In the genomic region with DNA sequence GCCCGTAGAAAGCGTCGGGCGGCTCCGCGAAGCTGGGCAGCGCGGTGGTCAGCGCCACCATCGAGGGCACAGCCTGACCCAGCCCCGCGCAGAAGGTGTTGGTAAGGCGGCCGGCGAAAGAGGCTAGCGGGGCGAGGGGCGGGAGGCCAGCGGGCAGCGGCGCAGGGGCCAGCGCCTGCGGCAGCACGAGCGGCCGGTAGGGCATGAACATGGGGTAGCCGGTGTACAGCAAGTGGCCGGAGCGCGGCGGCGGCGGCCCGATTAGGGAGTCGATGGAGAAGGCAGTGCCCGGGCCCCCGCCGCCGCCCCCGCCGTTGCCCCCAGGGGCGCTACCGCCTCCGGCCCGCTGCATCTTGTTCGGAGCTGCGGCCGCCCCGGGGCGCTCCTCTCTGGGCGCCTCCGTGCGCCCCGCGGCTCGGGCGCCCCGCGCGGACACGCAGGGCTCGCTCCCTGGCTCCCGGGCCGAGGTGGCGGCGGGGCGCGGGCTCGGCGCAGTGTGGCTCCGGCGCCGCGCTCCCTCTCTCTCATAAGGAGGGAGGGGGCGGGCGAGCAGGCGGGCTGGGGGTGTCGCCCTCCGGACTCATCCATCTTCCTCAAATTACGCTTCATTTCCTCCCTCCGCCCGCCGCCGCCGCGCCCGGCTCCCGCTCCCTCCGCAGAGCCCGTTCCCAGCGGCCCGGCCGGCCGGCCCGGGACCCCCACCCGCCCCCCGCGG, we compare ENCODE assay signal across 9 cellular contexts. TPM values are rescaled to one million over a fixed set of nuclear protein-coding genes. Genes with fewer than 3 reads are reported as not detected.
DNase-seq lines count a peak whose midpoint lies in the region; ATAC-seq, FAIRE-seq and TF ChIP-seq lines count a peak whose summit lies in the region.
"Had no signal": no experiment of that assay in that cellular context is flagged by ENCODE, and none has a peak within 500 bp of the region (broad histone marks: within the 10 kb centered on the region; RNA-seq: fewer than 3 reads in every experiment).

A gene (minus strand): TSS at position 498 of the 715 bp plus-strand sequence. CDS start 146 bp downstream, at position 352.

- WGBS in K562 (ENCODE audit: insufficient coverage, low coverage, missing lambda C conversion rate): 24% methylated on average over 71 of the region's 98 CpGs

- no TSS peak for BruUV-seq in K562 (replicated peaks; lab: Mats Ljungman, UMichigan)

- H3K9ac ChIP-seq in K562 (ENCODE audit: insufficient read depth in 1 of 2, low read depth in 2 of 2, low read length in 2 of 2): peak within 1 kb of the TSS in 1 of 2 experiments; percentile 74; a peak in 2 of 4 replicates

- H3K36me3 ChIP-seq in K562 (ENCODE audit: control insufficient read depth, insufficient read depth, low read length) (no peaks in the 10 kb centered on the region), thoracic aorta (no peaks in the 10 kb centered on the region)

- TF ChIP-seq RAD21 in K562 (CRISPR knock-in tag; conservative IDR thresholded peaks at IDR 0.05 in 1 of 2, IDR thresholded peaks at IDR 0.05 in 1 of 2): no peak

- in situ Hi-C loops in K562 (cut with MboI): no loop called here

- DNase-seq in CD14-positive monocyte (ENCODE audit: low spot score) (no peak), K562 (ENCODE audit: extremely low read depth in 1 of 4, low spot score in 3 of 4) (peak; percentile 29 to 71 (median 58)), left colon (no peak), thoracic aorta (ENCODE audit: low spot score) (no peak), NK-92 (lab: John Stamatoyannopoulos, UW; ENCODE audit: unreplicated experiment) (no peak)
- DNase-seq in Jurkat, Clone E6-1 (ENCODE audit: low read depth, low spot score): no peak

- peaks cover 0 to 18% (median 4%) of the 10 kb centered on the region in 7 donors for H3K9me3 Mint-ChIP-seq in CD14-positive monocyte

- no peak for TF ChIP-seq POLR2A in K562 (conservative IDR thresholded peaks at IDR 0.05)

- no peaks in the 10 kb centered on the region for H3K79me2 ChIP-seq in K562 (ENCODE audit: control insufficient read depth, insufficient read depth, low read length)

- peaks cover 3 to 7% of the 10 kb centered on the region in 2 donors for H3K36me3 Mint-ChIP-seq in CD14-positive monocyte

- H3K4me3 ChIP-seq in Jurkat, Clone E6-1 (ENCODE audit: low read length): peak within 1 kb of the TSS; percentile 5; the same call in 1 of the 2 replicates
- H3K4me3 ChIP-seq in K562: peak within 1 kb of the TSS; percentile 33
- H3K4me3 ChIP-seq in thoracic aorta: peak within 1 kb of the TSS; percentile 70

- intact Hi-C loops in CD14-positive monocyte (cut with micrococcal nuclease) (loop anchor here in 1 of 2 donors (10.0 kb wide), 1 partner anchor 137 kb away; no protein-coding TSS in a partner anchor), K562 (cut with micrococcal nuclease) (loop anchor here (5.0 to 10.0 kb wide), 2 partner anchors 180 to 283 kb away; no protein-coding TSS in a partner anchor), left colon (cut with DNase I, micrococcal nuclease) (no loop called here)

- H3K9me1 ChIP-seq in K562 (ENCODE audit: control insufficient read depth, insufficient read depth, low read length): no peaks in the 10 kb centered on the region

- FAIRE-seq in K562 (lab: Jason Lieb, UNC): no peak
- FAIRE-seq: colon had no signal

- peak within 1 kb of the TSS; percentile 65 to 85 for H3K4me3 Mint-ChIP-seq in CD14-positive monocyte

- peak within 1 kb of the TSS; percentile 74 for H2AFZ ChIP-seq in K562 (ENCODE audit: low read depth, low read length)

- H3K27ac Mint-ChIP-seq in CD14-positive monocyte: no peak within 1 kb of the TSS

- H3K27ac ChIP-seq in K562 (ENCODE audit: extremely low read depth, low read depth, low read length): no peak within 1 kb of the TSS
- no peak within 1 kb of the TSS for H3K27ac ChIP-seq in thoracic aorta

- peaks cover 38 to 48% (median 40%) of the 10 kb centered on the region in 3 donors for H3K27me3 Mint-ChIP-seq in CD14-positive monocyte (ENCODE audit: low read depth in 3 of 3)

- no peaks in the 10 kb centered on the region for H4K20me1 ChIP-seq in K562 (replicated peaks; ENCODE audit: control insufficient read depth, insufficient read depth, low read length)

- no peak for TF ChIP-seq EP300 in K562 (IDR thresholded peaks at IDR 0.05; ENCODE audit: low read length)

- H3K4me1 ChIP-seq in K562 (replicated peaks in 1 of 2; ENCODE audit: control insufficient read depth in 2 of 2, insufficient read depth in 2 of 2, low read length in 2 of 2) (peaks cover 0 to 18% of the 10 kb centered on the region in 2 experiments; a peak in 4 of 5 replicates), thoracic aorta (ENCODE audit: control insufficient read depth in 1 of 2, low read depth in 2 of 2) (peaks cover 6 to 22% of the 10 kb centered on the region in 2 donors)

- no peaks in the 10 kb centered on the region for H3K9me3 ChIP-seq in K562 (replicated peaks; ENCODE audit: control insufficient read depth, insufficient read depth, low read depth, low read length)
- no peaks in the 10 kb centered on the region for H3K9me3 ChIP-seq in thoracic aorta

- H3K27me3 ChIP-seq in K562 (ENCODE audit: control insufficient read depth in 2 of 2, insufficient read depth in 2 of 2, low read length in 2 of 2) (peaks cover 51 to 52% of the 10 kb centered on the region in 2 experiments), thoracic aorta (replicated peaks; ENCODE audit: insufficient read depth) (peaks cover 8% of the 10 kb centered on the region)

- H3K4me2 ChIP-seq in K562 (ENCODE audit: insufficient read depth, low read length): peak within 1 kb of the TSS; percentile 64

- peak; percentile 22 for ATAC-seq in K562
- ATAC-seq in left colon: peak; percentile 45
- ATAC-seq in thoracic aorta (ENCODE audit: insufficient number of reproducible peaks, low FRiP score, low read depth): no peak
- ATAC-seq in HG02970 (IDR thresholded peaks at IDR 0.05; ENCODE audit: low FRiP score, unreplicated experiment): no peak
- ATAC-seq in GM18520 (IDR thresholded peaks at IDR 0.05; ENCODE audit: unreplicated experiment): no peak

- CTCF ChIA-PET in K562 (lab: Yijun Ruan, JAX; ENCODE audit: low intra/inter-chr PET ratio): interaction anchor here (0.7 to 3.9 kb wide), 5 partner anchors 44 to 205 kb away, joined by 3 to 23 read pairs (median 5); no protein-coding TSS in a partner anchor

- POLR2A ChIA-PET in K562 (lab: Yijun Ruan, JAX): interaction anchor here (0.5 to 1.3 kb wide), 3 partner anchors 14 to 281 kb away, joined by 3 to 6 read pairs (median 3); no protein-coding TSS in a partner anchor

- peaks cover 10% of the 10 kb centered on the region for H3K4me1 Mint-ChIP-seq in CD14-positive monocyte

- TF ChIP-seq CTCF in CD14-positive monocyte (IDR thresholded peaks at IDR 0.05) (no peak), K562 (IDR thresholded peaks at IDR 0.05 in 2 of 3, conservative IDR thresholded peaks at IDR 0.05 in 1 of 3; ENCODE audit: insufficient read depth in 2 of 3, low read depth in 1 of 3, low read length in 3 of 3) (peak in 1 of 3 experiments; percentile 89; a peak in 2 of 6 replicates), thoracic aorta (IDR thresholded peaks at IDR 0.05) (peak; percentile 17)

TF ChIP-seq in K562, 482 proteins besides CTCF, POLR2A, EP300 and RAD21 (continues in another document):
- TF ChIP-seq HNRNPLL (IDR thresholded peaks at IDR 0.05; ENCODE audit: low read depth, low read length, poor library complexity, severe bottlenecking): peak; percentile 17
- TF ChIP-seq RBM39 (optimal IDR thresholded peaks at IDR 0.05; ENCODE audit: low read depth, low read length): no peak
- TF ChIP-seq TRIM24 (IDR thresholded peaks at IDR 0.05): no peak
- TF ChIP-seq, protein P1, sequence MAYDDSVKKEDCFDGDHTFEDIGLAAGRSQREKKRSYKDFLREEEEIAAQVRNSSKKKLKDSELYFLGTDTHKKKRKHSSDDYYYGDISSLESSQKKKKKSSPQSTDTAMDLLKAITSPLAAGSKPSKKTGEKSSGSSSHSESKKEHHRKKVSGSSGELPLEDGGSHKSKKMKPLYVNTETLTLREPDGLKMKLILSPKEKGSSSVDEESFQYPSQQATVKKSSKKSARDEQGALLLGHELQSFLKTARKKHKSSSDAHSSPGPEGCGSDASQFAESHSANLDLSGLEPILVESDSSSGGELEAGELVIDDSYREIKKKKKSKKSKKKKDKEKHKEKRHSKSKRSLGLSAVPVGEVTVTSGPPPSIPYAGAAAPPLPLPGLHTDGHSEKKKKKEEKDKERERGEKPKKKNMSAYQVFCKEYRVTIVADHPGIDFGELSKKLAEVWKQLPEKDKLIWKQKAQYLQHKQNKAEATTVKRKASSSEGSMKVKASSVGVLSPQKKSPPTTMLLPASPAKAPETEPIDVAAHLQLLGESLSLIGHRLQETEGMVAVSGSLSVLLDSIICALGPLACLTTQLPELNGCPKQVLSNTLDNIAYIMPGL (CRISPR knock-in tag; IDR thresholded peaks at IDR 0.05): no peak
- no peak for TF ChIP-seq ZBTB17 (CRISPR knock-in tag; IDR thresholded peaks at IDR 0.05)

RNA-seq across cellular contexts. Expression of the gene that starts here (rescaled TPM):
- polyA plus RNA-seq in CD14-positive monocyte: not detected
- polyA plus RNA-seq in Jurkat, Clone E6-1 (2012; ENCODE audit: insufficient read depth, insufficient read length): not detected
- total RNA-seq in K562 (2011; cell fraction: chromatin; rRNA removed; ENCODE audit: low replicate concordance): not detected in 2 replicates
- not detected in 2 replicates for total RNA-seq in K562 (2011; cell fraction: nucleolus; rRNA removed)
- not detected in 2 replicates for total RNA-seq in K562 (2011; cell fraction: nucleoplasm; rRNA removed)
- not detected in 2 replicates for total RNA-seq in K562 (2014; rRNA removed)
- not detected in 2 replicates for total RNA-seq in K562 (2014; rRNA removed; fragmentation: Illumina TruSeq; extraction: Trizol)
- total RNA-seq in K562 (2015; rRNA removed; fragmentation: Illumina TruSeq; extraction: Trizol): not detected in 2 replicates
- not detected in 2 replicates for total RNA-seq in K562 (2021)
- not detected in 2 replicates for polyA plus RNA-seq in K562 (2011; rRNA removed)
- not detected in 2 replicates for polyA plus RNA-seq in K562 (2011; cell fraction: cytosol; rRNA removed)
- not detected in 2 replicates for polyA plus RNA-seq in K562 (2011; cell fraction: nucleus; rRNA removed)
- not detected in 2 replicates for polyA plus RNA-seq in K562 (2012)
- polyA plus RNA-seq in K562 (2014; fragmentation: Illumina TruSeq; extraction: Trizol): not detected in 2 replicates
- not detected for polyA plus RNA-seq in K562 (2014; fragmentation: Nextera tagmentation; extraction: Ambion mirVana)
- polyA plus RNA-seq in K562 (2014; rRNA removed): not detected in 2 replicates
- not detected in 2 replicates for polyA minus RNA-seq in K562 (2011; rRNA and poly(A)+ RNA removed)
- not detected in 2 replicates for polyA minus RNA-seq in K562 (2011; cell fraction: cytosol; rRNA and poly(A)+ RNA removed)
- polyA minus RNA-seq in K562 (2011; cell fraction: nucleus; rRNA and poly(A)+ RNA removed): not detected in 2 replicates
- not detected for total RNA-seq in left colon
- total RNA-seq in thoracic aorta: not detected

Comparison
In these comparisons a context has a peak if more than half of its experiments do, and no peak if none do; other contexts are left out.
1. Peak in DNase-seq, ATAC-seq, H3K4me3 ChIP-seq and H3K4me2 ChIP-seq in K562; RNA of the gene not detected or under 1 TPM.
2. Peak in ATAC-seq in left colon; RNA of the gene not detected or under 1 TPM.
3. H3K4me3 ChIP-seq: peak in every context shown above with its lines; median percentile 70 in thoracic aorta; 33 in K562; 5 in Jurkat, Clone E6-1.